18 cellular contexts compared by ENCODE assay signal in the genomic region with DNA sequence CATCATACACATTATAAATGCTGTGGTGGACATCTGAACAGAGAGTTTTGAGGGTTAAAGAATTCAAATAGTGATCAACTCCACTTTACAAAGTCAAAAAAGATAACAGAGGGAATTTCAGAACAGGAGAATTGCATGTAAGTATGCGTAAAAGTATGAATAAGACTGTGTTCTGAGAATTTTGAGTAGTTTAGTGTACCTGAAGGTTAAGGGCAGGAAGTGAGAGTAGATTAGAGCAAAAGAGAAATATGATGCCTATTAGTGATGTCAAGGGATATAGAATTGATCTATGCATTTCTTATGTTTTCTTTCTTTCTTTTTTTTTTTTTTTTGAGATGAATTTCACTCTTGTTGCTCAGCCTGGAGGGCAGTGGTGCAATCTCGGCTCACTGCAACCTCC. TPM values are rescaled to one million over a fixed set of nuclear protein-coding genes. Genes with fewer than 3 reads are reported as not detected.
DNase-seq lines count a peak whose midpoint lies in the region; ATAC-seq, FAIRE-seq and TF ChIP-seq lines count a peak whose summit lies in the region.
"Had no signal": no experiment of that assay in that cellular context is flagged by ENCODE, and none has a peak within 500 bp of the region (broad histone marks: within the 10 kb centered on the region; RNA-seq: fewer than 3 reads in every experiment).

No MANE protein-coding gene starts in this region.

- CTCF ChIA-PET in activated CD8-positive, alpha-beta T cell treated with anti-CD3 and anti-CD28 coated beads for 36 hours (lab: Charles Lee), result no interaction called here
- CTCF ChIA-PET in activated CD8-positive, alpha-beta T cell treated with anti-CD3 and anti-CD28 coated beads, Interleukin-2, amount 10 ng/mL, durations not matched to agents 7 days and 5 days (lab: Charles Lee), result no interaction called here

- peaks cover 11% of the 10 kb centered on the region for H3K4me1 Mint-ChIP-seq in activated CD8-positive, alpha-beta T cell treated with anti-CD3 and anti-CD28 coated beads for 36 hours (ENCODE audit: low read depth)
- H3K4me1 Mint-ChIP-seq in activated CD8-positive, alpha-beta T cell treated with anti-CD3 and anti-CD28 coated beads, Interleukin-2, amount 10 ng/mL, durations not matched to agents 7 days and 5 days (ENCODE audit: low read depth), result no peaks in the 10 kb centered on the region

- intact Hi-C loops in activated CD8-positive, alpha-beta T cell treated with anti-CD3 and anti-CD28 coated beads for 36 hours (cut with micrococcal nuclease), result no loop called here
- intact Hi-C loops in psoas muscle (cut with DNase I), result loop anchor here in 1 of 2 donors (10.0 kb wide), 1 partner anchor 260 kb away; no protein-coding TSS in a partner anchor

- H3K27me3 ChIP-seq in psoas muscle (ENCODE audit: insufficient read depth in 3 of 3, low read length in 2 of 3), result no peaks in the 10 kb centered on the region
- H3K27me3 ChIP-seq: BE2C had no signal

- H3K27me3 Mint-ChIP-seq in activated CD8-positive, alpha-beta T cell treated with anti-CD3 and anti-CD28 coated beads for 36 hours, result peaks cover 7% of the 10 kb centered on the region
- no peaks in the 10 kb centered on the region for H3K27me3 Mint-ChIP-seq in activated CD8-positive, alpha-beta T cell treated with anti-CD3 and anti-CD28 coated beads, Interleukin-2, amount 10 ng/mL, durations not matched to agents 7 days and 5 days (ENCODE audit: low read depth)

- no peaks in the 10 kb centered on the region for H3K36me3 ChIP-seq in psoas muscle (ENCODE audit: insufficient read depth in 1 of 2, low read depth in 1 of 2)
- H3K36me3 ChIP-seq: BE2C had no signal

- H3K4me3 Mint-ChIP-seq in activated CD8-positive, alpha-beta T cell treated with anti-CD3 and anti-CD28 coated beads for 36 hours, result no peak overlapping the region
- no peak overlapping the region for H3K4me3 Mint-ChIP-seq in activated CD8-positive, alpha-beta T cell treated with anti-CD3 and anti-CD28 coated beads, Interleukin-2, amount 10 ng/mL, durations not matched to agents 7 days and 5 days
- H3K4me3 Mint-ChIP-seq: CD4-positive, alpha-beta memory T cell; HFFc6 had no signal

- DNase-seq in activated CD8-positive, alpha-beta T cell treated with anti-CD3 and anti-CD28 coated beads for 36 hours, result no peak
- DNase-seq in activated CD8-positive, alpha-beta T cell treated with anti-CD3 and anti-CD28 coated beads, Interleukin-2, amount 10 ng/mL, durations not matched to agents 7 days and 5 days, result no peak
- DNase-seq in GM12891 (ENCODE audit: insufficient read length, low spot score) (no peak), GM12892 (ENCODE audit: insufficient read length) (no peak), psoas muscle (no peak)
- no peak for DNase-seq in activated CD8-positive, alpha-beta memory T cell treated with anti-CD3 and anti-CD28 coated beads, Interleukin-2, amount 50 U/mL, for 48 hours
- DNase-seq: BE2C; CD4-positive, alpha-beta memory T cell; DND-41; GDM1; HCEC 1CT; HFFc6 had no signal

- TF ChIP-seq POLR2A in GM12891 (IDR thresholded peaks at IDR 0.05; ENCODE audit: low read depth, low read length) (no peak), GM12892 (IDR thresholded peaks at IDR 0.05; ENCODE audit: low read depth, low read length) (no peak)

- peak overlapping the region; percentile 78 for H3K27ac ChIP-seq in psoas muscle
- H3K27ac ChIP-seq: C4-2B had no signal

- peaks cover 61% of the 10 kb centered on the region for H3K4me1 ChIP-seq in psoas muscle
- H3K4me1 ChIP-seq: BE2C had no signal

- POLR2A ChIA-PET in activated CD8-positive, alpha-beta T cell treated with anti-CD3 and anti-CD28 coated beads for 36 hours (lab: Charles Lee), result no interaction called here
- POLR2A ChIA-PET in activated CD8-positive, alpha-beta T cell treated with anti-CD3 and anti-CD28 coated beads, Interleukin-2, amount 10 ng/mL, durations not matched to agents 7 days and 5 days (lab: Charles Lee), result no interaction called here

- ATAC-seq in activated CD8-positive, alpha-beta T cell treated with anti-CD3 and anti-CD28 coated beads for 36 hours, result peak; percentile 72
- no peak for ATAC-seq in activated CD8-positive, alpha-beta T cell treated with anti-CD3 and anti-CD28 coated beads, Interleukin-2, amount 10 ng/mL, durations not matched to agents 7 days and 5 days
- ATAC-seq in psoas muscle, result no peak
- ATAC-seq: A549, HepG2 had no signal

- no peaks in the 10 kb centered on the region for H3K36me3 Mint-ChIP-seq in activated CD8-positive, alpha-beta T cell treated with anti-CD3 and anti-CD28 coated beads for 36 hours (ENCODE audit: low read depth)
- no peaks in the 10 kb centered on the region for H3K36me3 Mint-ChIP-seq in activated CD8-positive, alpha-beta T cell treated with anti-CD3 and anti-CD28 coated beads, Interleukin-2, amount 10 ng/mL, durations not matched to agents 7 days and 5 days (ENCODE audit: low read depth)

- H3K27ac Mint-ChIP-seq in activated CD8-positive, alpha-beta T cell treated with anti-CD3 and anti-CD28 coated beads for 36 hours, result peak overlapping the region; percentile 48
- no peak overlapping the region for H3K27ac Mint-ChIP-seq in activated CD8-positive, alpha-beta T cell treated with anti-CD3 and anti-CD28 coated beads, Interleukin-2, amount 10 ng/mL, durations not matched to agents 7 days and 5 days
- H3K27ac Mint-ChIP-seq: CD4-positive, alpha-beta memory T cell; HFFc6 had no signal

- H3K9me3 Mint-ChIP-seq in activated CD8-positive, alpha-beta T cell treated with anti-CD3 and anti-CD28 coated beads for 36 hours, result no peaks in the 10 kb centered on the region
- no peaks in the 10 kb centered on the region for H3K9me3 Mint-ChIP-seq in activated CD8-positive, alpha-beta T cell treated with anti-CD3 and anti-CD28 coated beads, Interleukin-2, amount 10 ng/mL, durations not matched to agents 7 days and 5 days (ENCODE audit: insufficient read depth)

- H3K4me3 ChIP-seq in psoas muscle, result no peak overlapping the region
- H3K4me3 ChIP-seq: A549 had no signal

- FAIRE-seq in GM12891 (lab: Jason Lieb, UNC) (no peak), GM12892 (lab: Jason Lieb, UNC) (peak; percentile 14)
- FAIRE-seq: A549, GM18507, HepG2, HTR-8/SVneo had no signal

- H3K9me3 ChIP-seq in psoas muscle, result no peaks in the 10 kb centered on the region
- H3K9me3 ChIP-seq: A549, BE2C had no signal

- whole genome bisulfite sequencing in psoas muscle, 3 donors, result 92 to 98% (median 92%) methylated on average over 2 of the region's 2 CpGs

- no peak for TF ChIP-seq CTCF in activated CD8-positive, alpha-beta T cell treated with anti-CD3 and anti-CD28 coated beads for 36 hours (IDR thresholded peaks at IDR 0.05)
- no peak for TF ChIP-seq CTCF in psoas muscle (IDR thresholded peaks at IDR 0.05)

TF ChIP-seq in GM12891, 5 proteins besides CTCF, POLR2A, EP300 and RAD21:
- TF ChIP-seq SPI1 (IDR thresholded peaks at IDR 0.05; ENCODE audit: low read depth, low read length) (peak; percentile 16; the same call in 1 of the 2 replicates), POU2F2 (IDR thresholded peaks at IDR 0.05; ENCODE audit: low read depth, low read length) (no peak), POLR2AphosphoS5 (IDR thresholded peaks at IDR 0.05; ENCODE audit: low read depth, low read length) (no peak)

RNA-seq across cellular contexts. Expression of a gene that starts 53.1 kb away (rescaled TPM):
- under 1 TPM; 0.07 to 0.23 TPM for total RNA-seq in activated CD8-positive, alpha-beta T cell treated with anti-CD3 and anti-CD28 coated beads for 36 hours
- total RNA-seq in activated CD8-positive, alpha-beta T cell treated with anti-CD3 and anti-CD28 coated beads, Interleukin-2, amount 10 ng/mL, durations not matched to agents 7 days and 5 days, result not detected
- 4.3 TPM for polyA plus RNA-seq in GM12891 (2012; ENCODE audit: low read depth, missing spikeins)
- polyA plus RNA-seq in GM12892 (2012; ENCODE audit: missing spikeins), result 21.8 TPM
- 10 to 100 TPM in 3 of 4 donors, 1 to 10 TPM in 1; 9.6 to 83.0 (median 20.0) TPM for total RNA-seq in psoas muscle
- polyA plus RNA-seq in psoas muscle, result 10 to 100 TPM in 2 of 3 donors, 1 to 10 TPM in 1; 1.4 to 13.7 (median 13.1) TPM
- total RNA-seq: HepG2, HFFc6 had no signal
- polyA plus RNA-seq: AG04450, HepG2 had no signal

Comparison
In these comparisons a context has a peak if more than half of its experiments do, and no peak if none do; other contexts are left out.
1. RNA of a gene that starts 53.1 kb away (total RNA-seq): 9.6 to 83.0 TPM in psoas muscle; 0.07 to 0.23 TPM in activated CD8-positive, alpha-beta T cell treated with anti-CD3 and anti-CD28 coated beads for 36 hours and not detected in activated CD8-positive, alpha-beta T cell treated with anti-CD3 and anti-CD28 coated beads, Interleukin-2, amount 10 ng/mL, durations not matched to agents 7 days and 5 days; every median in the first group is over 4 times any median in the second.